19 cellular contexts compared by ENCODE assay signal in genomic region chr14:75380656-75381055, GRCh38.
"Had no signal": no experiment of that assay in that cellular context is flagged by ENCODE, and none has a peak within 500 bp of the region (broad histone marks: within the 10 kb centered on the region; RNA-seq: fewer than 3 reads in every experiment).

No MANE protein-coding gene starts in this region.

- ATAC-seq: activated CD8-positive, alpha-beta T cell treated with anti-CD3 and anti-CD28 coated beads for 36 hours; activated T-helper 17 cell treated with anti-CD3 and anti-CD28 coated beads, Interleukin-2, amount 50 U/mL, for 72 hours; body of pancreas; left lung; natural killer cell; stimulated activated memory B cell treated with anti-CD40 and anti-IgM and Interleukin-4, amounts not matched to agents 10 μg/mL and 1 μg/mL and 100 μg/mL, for 72 hours had no signal

- H3K4me1 ChIP-seq: body of pancreas had no signal

- H3K4me3 ChIP-seq: body of pancreas, coronary artery, left lung, spleen had no signal

- H3K9me3 ChIP-seq: body of pancreas, left lung, neutrophil had no signal

- DNase-seq: activated CD4-positive, alpha-beta T cell treated with anti-CD3 and anti-CD28 coated beads, Interleukin-2, amount 10 ng/mL, durations not matched to agents 24 days and 14 days; activated CD8-positive, alpha-beta T cell treated with anti-CD3 and anti-CD28 coated beads for 36 hours; activated naive CD4-positive, alpha-beta T cell; activated naive CD8-positive, alpha-beta T cell treated with anti-CD3 and anti-CD28 coated beads for 36 hours; activated T-cell treated with anti-CD3 and anti-CD28 coated beads, Interleukin-2, amount 50 U/mL, for 1 hour; amygdala; body of pancreas; erythroblast; foreskin melanocyte; kidney; left lung; natural killer cell; spleen; stimulated activated CD4-positive, alpha-beta T cell treated with anti-CD3 and anti-CD28 coated beads, Interleukin-4, amount 100 ng/mL, for 4 hours; T1000 had no signal

- H3K27ac ChIP-seq: body of pancreas, left lung, neutrophil had no signal

- H3K36me3 ChIP-seq: left lung, neutrophil, spleen had no signal

- H3K27me3 ChIP-seq: body of pancreas, left lung, neutrophil, spleen had no signal
